18 cellular contexts compared by ENCODE assay signal in genomic region chr9:68338000-68338399, GRCh38. TPM values are rescaled to one million over a fixed set of nuclear protein-coding genes. Genes with fewer than 3 reads are reported as not detected.
"Had no signal": no experiment of that assay in that cellular context is flagged by ENCODE, and none has a peak within 500 bp of the region (broad histone marks: within the 10 kb centered on the region; RNA-seq: fewer than 3 reads in every experiment).

No MANE protein-coding gene starts in this region.

RNA-seq across cellular contexts. Expression of gene PGM5, which starts 18.4 kb away (rescaled TPM):
- polyA plus RNA-seq: naive thymus-derived CD4-positive, alpha-beta T cell had no signal

RNA-seq across cellular contexts. Expression of gene FOXD4L3, which starts 35.3 kb away (rescaled TPM):
- total RNA-seq: hepatocyte, kidney epithelial cell, left colon, left lobe of liver, left lung, left ventricle myocardium inferior, left ventricle myocardium superior, lower leg skin, lung microvascular endothelial cell, mesenteric fat pad, mononuclear cell, mucosa of gallbladder, myocyte had no signal
- polyA plus RNA-seq: hepatocyte; immature natural killer cell; keratinocyte; liver; lung; naive thymus-derived CD4-positive, alpha-beta T cell had no signal
